Comparison of ENCODE assay signal across 8 cellular contexts in the genomic region with DNA sequence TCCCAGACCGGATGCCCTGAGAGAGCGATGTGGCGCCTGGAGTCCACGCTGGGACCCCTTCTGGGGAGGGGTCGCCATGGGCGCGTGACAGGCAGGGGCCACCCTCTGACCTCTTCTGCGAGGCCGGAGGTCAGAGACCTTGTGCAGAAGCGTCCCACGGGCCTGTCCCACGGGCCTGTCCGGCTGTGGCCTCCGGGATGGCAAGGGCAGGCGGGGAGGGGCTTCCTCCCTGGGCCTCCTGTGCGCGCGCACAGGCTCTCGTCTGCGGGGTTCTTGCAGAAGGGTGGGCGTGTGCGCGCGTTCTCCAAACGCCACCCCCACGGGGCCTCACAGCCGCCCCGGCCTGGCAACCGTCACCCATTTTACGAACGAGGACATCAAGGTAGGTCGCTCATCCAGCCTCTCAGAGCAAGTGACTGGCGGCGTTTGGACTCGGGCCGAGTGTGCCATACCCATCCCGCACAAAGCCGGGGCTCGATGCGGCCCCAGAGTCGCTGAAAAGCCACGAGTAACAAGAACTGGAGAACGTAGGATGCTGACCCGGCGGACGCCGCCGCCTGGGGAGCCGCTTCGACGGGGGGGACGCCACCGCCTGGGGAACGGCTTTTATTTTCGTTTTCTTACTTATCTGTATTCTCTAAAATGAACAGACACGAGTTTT. TPM values are rescaled to one million over a fixed set of nuclear protein-coding genes. Genes with fewer than 3 reads are reported as not detected.
A peak's percentile ranks its signal among the peaks of the same experiment; 100 is the strongest.
DNase-seq lines count a peak whose midpoint lies in the region; ATAC-seq and TF ChIP-seq lines count a peak whose summit lies in the region.

No MANE protein-coding gene starts in this region.

- H3K9ac ChIP-seq in OCI-LY1 (ENCODE audit: low read length) (peak overlapping the region; percentile 67), Karpas-422 (ENCODE audit: low read length) (no peak overlapping the region)

- H3K4me3 ChIP-seq in ACC112 (ENCODE audit: low read depth, low read length), result peak overlapping the region; percentile 97
- peak overlapping the region; percentile 62 for H3K4me3 ChIP-seq in OCI-LY1 (ENCODE audit: low read depth, low read length, poor library complexity, severe bottlenecking)
- peak overlapping the region; percentile 46 to 49 for H3K4me3 ChIP-seq in esophagus (ENCODE audit: low read depth in 1 of 2, low read length in 2 of 2)
- peak overlapping the region; percentile 46 to 76 (median 56) for H3K4me3 ChIP-seq in spleen
- no peak overlapping the region for H3K4me3 ChIP-seq in Karpas-422 (ENCODE audit: low read length)

- H3K9me2 ChIP-seq in OCI-LY1 (ENCODE audit: low read depth, low read length) (no peaks in the 10 kb centered on the region), Karpas-422 (replicated peaks; ENCODE audit: insufficient read depth, low read length) (no peaks in the 10 kb centered on the region)

- DNase-seq in spleen (no peak), NAMALWA (ENCODE audit: low spot score) (no peak), Karpas-422 (no peak), DMS153 treated with DMSO at 0.1 percent for 48 hours (lab: John Stamatoyannopoulos, UW; ENCODE audit: unreplicated experiment) (no peak)

- H3K4me1 ChIP-seq in ACC112 (ENCODE audit: control insufficient read depth, insufficient read depth, low read length, unreplicated experiment), result peaks cover 26% of the 10 kb centered on the region
- H3K4me1 ChIP-seq in OCI-LY1 (ENCODE audit: insufficient read depth, low read length, severe bottlenecking), result peaks cover 17% of the 10 kb centered on the region
- H3K4me1 ChIP-seq in esophagus (ENCODE audit: control insufficient read depth in 2 of 2, insufficient read depth in 2 of 2, low read length in 1 of 2), result peaks cover 7 to 8% of the 10 kb centered on the region in 2 donors
- peaks cover 9 to 65% (median 40%) of the 10 kb centered on the region in 6 donors for H3K4me1 ChIP-seq in spleen
- peaks cover under 1% of the 10 kb centered on the region for H3K4me1 ChIP-seq in Karpas-422 (ENCODE audit: low read length)

- H3K4me2 ChIP-seq in OCI-LY1 (ENCODE audit: low read length), result peak overlapping the region; percentile 67
- H3K4me2 ChIP-seq in Karpas-422 (ENCODE audit: low read depth, low read length, poor library complexity, severe bottlenecking), result no peak overlapping the region

- 23 to 31% methylated on average over 46 to 56 of the region's 56 CpGs for WGBS in esophagus, 2 donors
- 27 to 50% (median 34%) methylated on average over 42 to 56 of the region's 56 CpGs for whole genome bisulfite sequencing in spleen, 5 donors

- TF ChIP-seq POLR2A in spleen (IDR thresholded peaks at IDR 0.05), result no peak

- H3K9me3 ChIP-seq in OCI-LY1 (ENCODE audit: low read length), result no peaks in the 10 kb centered on the region
- H3K9me3 ChIP-seq in esophagus (ENCODE audit: control insufficient read depth in 2 of 2, insufficient read depth in 1 of 2, low read depth in 1 of 2, low read length in 1 of 2), result no peaks in the 10 kb centered on the region
- no peaks in the 10 kb centered on the region for H3K9me3 ChIP-seq in spleen
- no peaks in the 10 kb centered on the region for H3K9me3 ChIP-seq in Karpas-422 (ENCODE audit: low read length)

- no peaks in the 10 kb centered on the region for H3F3A ChIP-seq in OCI-LY1 (ENCODE audit: insufficient read depth, low read length)

- H3K27ac ChIP-seq in ACC112 (ENCODE audit: low read depth, low read length) (peak overlapping the region; percentile 58; the same call in 1 of the 2 replicates), OCI-LY1 (ENCODE audit: low read depth, low read length, poor library complexity, severe bottlenecking) (peak overlapping the region; percentile 76), esophagus (ENCODE audit: low read depth in 2 of 2, low read length in 1 of 2) (peak overlapping the region; percentile 47 to 56), spleen (peak overlapping the region; percentile 36 to 81 (median 70)), Karpas-422 (ENCODE audit: low read length) (no peak overlapping the region)

- intact Hi-C loops in spleen (cut with DNase I; ENCODE audit: low total_unique reads), result no loop called here

- H2AFZ ChIP-seq in ACC112 (ENCODE audit: low read length, unreplicated experiment), result peak overlapping the region; percentile 69
- H2AFZ ChIP-seq in OCI-LY1 (ENCODE audit: low read length), result no peak overlapping the region
- no peak overlapping the region for H2AFZ ChIP-seq in Karpas-422 (ENCODE audit: low read length)

- H3K27me3 ChIP-seq in ACC112 (ENCODE audit: insufficient read depth, low read length), result peaks cover 21% of the 10 kb centered on the region
- no peaks in the 10 kb centered on the region for H3K27me3 ChIP-seq in OCI-LY1 (ENCODE audit: insufficient read depth, low read length)
- H3K27me3 ChIP-seq in esophagus (ENCODE audit: control insufficient read depth in 1 of 2, insufficient read depth in 2 of 2, low read length in 2 of 2), result peaks cover 0 to 5% of the 10 kb centered on the region in 2 donors
- H3K27me3 ChIP-seq in spleen (replicated peaks in 1 of 7), result peaks cover 4 to 74% (median 34%) of the 10 kb centered on the region in 7 donors
- no peaks in the 10 kb centered on the region for H3K27me3 ChIP-seq in Karpas-422 (ENCODE audit: low read length)

- H3K79me2 ChIP-seq in ACC112 (ENCODE audit: control insufficient read depth, insufficient read depth, low read length, unreplicated experiment), result peaks cover 31% of the 10 kb centered on the region
- no peaks in the 10 kb centered on the region for H3K79me2 ChIP-seq in OCI-LY1 (ENCODE audit: insufficient read depth, low read length)
- no peaks in the 10 kb centered on the region for H3K79me2 ChIP-seq in Karpas-422 (ENCODE audit: low read length)

- no peak for TF ChIP-seq CTCF in OCI-LY1 (IDR thresholded peaks at IDR 0.05; ENCODE audit: low read length)
- TF ChIP-seq CTCF in spleen (IDR thresholded peaks at IDR 0.05 in 8 of 11, conservative IDR thresholded peaks at IDR 0.05 in 3 of 11), result no peak

- H3K36me3 ChIP-seq in ACC112 (ENCODE audit: insufficient read depth, low read length) (0 out of 2 replicates have a peak, but pooled peaks cover 4% of the 10 kb centered on the region), OCI-LY1 (ENCODE audit: insufficient read depth, low read length) (peaks cover 13% of the 10 kb centered on the region), esophagus (ENCODE audit: control insufficient read depth in 2 of 2, insufficient read depth in 2 of 2, low read length in 1 of 2) (peaks cover 0 to under 1% of the 10 kb centered on the region in 2 donors), spleen (peaks cover 0 to 2% (median 0%) of the 10 kb centered on the region in 6 donors), Karpas-422 (ENCODE audit: insufficient read depth, low read length) (no peaks in the 10 kb centered on the region)

- ATAC-seq in GM18907 (IDR thresholded peaks at IDR 0.05; ENCODE audit: unreplicated experiment), result peak; percentile 25

- no peaks in the 10 kb centered on the region for H4K20me1 ChIP-seq in OCI-LY1 (ENCODE audit: insufficient read depth, low read length)
- H4K20me1 ChIP-seq in Karpas-422 (ENCODE audit: insufficient read depth, low read depth, low read length), result no peaks in the 10 kb centered on the region

RNA-seq across cellular contexts. Expression of a gene that starts 0.9 kb away (rescaled TPM):
- polyA plus RNA-seq in esophagus (1 to 10 TPM; 1.2 to 1.7 TPM), spleen (1 to 10 TPM in 2 of 3 donors, under 1 TPM in 1; 0.96 to 5.4 (median 2.8) TPM)
- 10 to 100 TPM; 11.2 to 28.5 (median 14.0) TPM for total RNA-seq in spleen
- total RNA-seq in Karpas-422 (2014; rRNA removed; shearing (Covaris generic); ENCODE audit: low replicate concordance), result 2.5 and 2.6 TPM in 2 replicates

RNA-seq across cellular contexts. Expression of a gene that starts 51.0 kb away (rescaled TPM):
- polyA plus RNA-seq in esophagus (100 to 1,000 TPM; 152 to 159 TPM), spleen (100 to 1,000 TPM; 102 to 158 (median 127) TPM)
- total RNA-seq in spleen, result 100 to 1,000 TPM in 3 of 7 donors, 10 to 100 TPM in 4; 74.1 to 106 (median 96.9) TPM
- total RNA-seq in Karpas-422 (2014; rRNA removed; shearing (Covaris generic); ENCODE audit: low replicate concordance), result 103 and 133 TPM in 2 replicates
